1 cellular context compared by ENCODE assay signal in the genomic region with DNA sequence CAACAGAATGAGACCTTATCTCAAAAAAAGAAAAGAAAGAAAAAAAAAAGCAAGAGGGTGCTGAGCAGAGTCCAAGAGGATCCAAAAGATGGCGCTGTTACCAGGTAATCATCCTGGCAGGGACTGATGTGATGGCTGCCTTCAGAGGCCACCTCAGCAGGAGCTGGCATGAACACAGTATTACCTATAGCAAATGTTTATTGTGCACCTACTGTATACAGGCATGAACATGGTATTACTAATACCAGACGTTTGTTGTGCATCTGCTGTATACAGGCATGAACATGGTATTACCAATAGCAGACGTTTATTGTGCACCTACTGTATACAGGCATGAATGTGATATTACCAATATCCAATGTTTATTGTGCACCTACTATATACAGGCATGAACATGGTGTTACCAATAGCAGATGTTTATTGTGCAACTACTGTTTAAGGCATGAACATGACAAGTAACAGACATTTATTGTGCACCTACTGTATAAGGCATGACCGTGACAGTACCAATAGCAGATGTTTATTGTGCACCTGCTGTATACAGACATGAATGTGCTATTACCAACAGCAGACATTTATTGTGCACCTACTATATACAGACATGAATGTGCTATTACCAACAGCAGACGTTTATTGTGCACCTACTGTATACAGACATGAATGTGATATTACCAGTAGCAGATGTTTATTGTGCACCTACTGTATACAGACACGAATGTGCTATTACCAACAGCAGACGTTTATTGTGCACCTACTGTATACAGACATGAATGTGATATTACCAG.
TF ChIP-seq lines count a peak whose summit lies in the region.

No MANE protein-coding gene starts in this region.

TF ChIP-seq in HEK293, 187 proteins besides CTCF, POLR2A, EP300 and RAD21 (continued from another document):
- TF ChIP-seq BCL11B (tag by site-specific recombination; IDR thresholded peaks at IDR 0.05; ENCODE audit: low read depth) (no peak), ZBTB48 (tag by site-specific recombination; IDR thresholded peaks at IDR 0.05) (no peak), ZNF175 (tag by site-specific recombination; IDR thresholded peaks at IDR 0.05) (no peak), ZNF580 (tag by site-specific recombination; IDR thresholded peaks at IDR 0.05) (peak; percentile 81)
